In genomic region chr14:34554540-34555250, GRCh38 we compare ENCODE assay signal across 8 cellular contexts. TPM values are rescaled to one million over a fixed set of nuclear protein-coding genes. Genes with fewer than 3 reads are reported as not detected.
DNase-seq lines count a peak whose midpoint lies in the region; ATAC-seq and TF ChIP-seq lines count a peak whose summit lies in the region.

No MANE protein-coding gene starts in this region.

- peak overlapping the region; percentile 49 for H3K27ac Mint-ChIP-seq in central memory CD8-positive, alpha-beta T cell (ENCODE audit: low read depth)
- H3K27ac Mint-ChIP-seq in neural crest cell (ENCODE audit: unreplicated experiment), result no peak overlapping the region

- H3K9me2 ChIP-seq in Karpas-422 (replicated peaks; ENCODE audit: insufficient read depth, low read length), result no peaks in the 10 kb centered on the region

- no peaks in the 10 kb centered on the region for H3K79me2 ChIP-seq in Karpas-422 (ENCODE audit: low read length)

- no peak overlapping the region for H2AFZ ChIP-seq in Karpas-422 (ENCODE audit: low read length)

- peaks cover 12% of the 10 kb centered on the region for H3K36me3 Mint-ChIP-seq in central memory CD8-positive, alpha-beta T cell (ENCODE audit: insufficient read depth)
- H3K36me3 Mint-ChIP-seq in neural crest cell (ENCODE audit: low read depth), result no peaks in the 10 kb centered on the region

- no peak for TF ChIP-seq CTCF in neural crest cell (conservative IDR thresholded peaks at IDR 0.05)

- H3K4me1 Mint-ChIP-seq in central memory CD8-positive, alpha-beta T cell, result peaks cover 8% of the 10 kb centered on the region
- peaks cover 25% of the 10 kb centered on the region for H3K4me1 Mint-ChIP-seq in neural crest cell

- peak overlapping the region in 8 of 10 experiments; percentile 6 to 46 (median 38); a peak in 12 of 20 replicates for H3K4me3 ChIP-seq in BLaER1 treated with 17β-estradiol and CSF1 and Interleukin-3, amounts not matched to agents 10 nM and 100 nM
- peak overlapping the region; percentile 39 for H3K4me3 ChIP-seq in Karpas-422 (ENCODE audit: low read length)

- peaks cover 5% of the 10 kb centered on the region for H3K9me3 Mint-ChIP-seq in central memory CD8-positive, alpha-beta T cell
- no peaks in the 10 kb centered on the region for H3K9me3 Mint-ChIP-seq in neural crest cell

- H3K36me3 ChIP-seq in BLaER1 treated with 17β-estradiol and CSF1 and Interleukin-3, amounts not matched to agents 10 nM and 100 nM, result no peaks in the 10 kb centered on the region
- H3K36me3 ChIP-seq in Karpas-422 (ENCODE audit: insufficient read depth, low read length), result no peaks in the 10 kb centered on the region

- H3K4me1 ChIP-seq in BLaER1 treated with 17β-estradiol and CSF1 and Interleukin-3, amounts not matched to agents 10 nM and 100 nM, result peaks cover 17 to 45% (median 32%) of the 10 kb centered on the region in 10 experiments
- peaks cover 12% of the 10 kb centered on the region for H3K4me1 ChIP-seq in Karpas-422 (ENCODE audit: low read length)

- H3K4me2 ChIP-seq in BLaER1 treated with 17β-estradiol and CSF1 and Interleukin-3, amounts not matched to agents 10 nM and 100 nM, result peak overlapping the region; percentile 42 to 86 (median 71)
- H3K4me2 ChIP-seq in Karpas-422 (ENCODE audit: low read depth, low read length, poor library complexity, severe bottlenecking), result peak overlapping the region; percentile 47

- DNase-seq in Karpas-422, result peak; percentile 54
- DNase-seq in central memory CD8-positive, alpha-beta T cell (ENCODE audit: low spot score in 2 of 2), result no peak
- DNase-seq in neural crest cell (ENCODE audit: low read depth, low spot score), result no peak
- DNase-seq in germinal center (ENCODE audit: low spot score), result no peak
- no peak for DNase-seq in KG1 (lab: John Stamatoyannopoulos, UW)
- DNase-seq in NCI-H82 (lab: John Stamatoyannopoulos, UW), result no peak

- H3K27ac ChIP-seq in BLaER1 treated with 17β-estradiol and CSF1 and Interleukin-3, amounts not matched to agents 10 nM and 100 nM, result peak overlapping the region in 7 of 11 experiments; percentile 5 to 52 (median 38); a peak in 10 of 22 replicates
- no peak overlapping the region for H3K27ac ChIP-seq in Karpas-422 (ENCODE audit: low read length)

- H3K9me3 ChIP-seq in BLaER1 treated with 17β-estradiol and CSF1 and Interleukin-3, amounts not matched to agents 10 nM and 100 nM (replicated peaks in 1 of 11), result no peaks in the 10 kb centered on the region
- H3K9me3 ChIP-seq in Karpas-422 (ENCODE audit: low read length), result no peaks in the 10 kb centered on the region

- peak overlapping the region in 10 of 11 experiments; percentile 25 to 69 (median 54); a peak in 17 of 22 replicates for H3K9ac ChIP-seq in BLaER1 treated with 17β-estradiol and CSF1 and Interleukin-3, amounts not matched to agents 10 nM and 100 nM
- H3K9ac ChIP-seq in Karpas-422 (ENCODE audit: low read length), result peak overlapping the region; percentile 23; the same call in 1 of the 2 replicates

- H3K27me3 ChIP-seq in BLaER1 treated with 17β-estradiol and CSF1 and Interleukin-3, amounts not matched to agents 10 nM and 100 nM, result no peaks in the 10 kb centered on the region
- H3K27me3 ChIP-seq in Karpas-422 (ENCODE audit: low read length), result no peaks in the 10 kb centered on the region

- H3K4me3 Mint-ChIP-seq in central memory CD8-positive, alpha-beta T cell, result peak overlapping the region; percentile 34
- H3K4me3 Mint-ChIP-seq in neural crest cell, result peak overlapping the region; percentile 52

- ATAC-seq in central memory CD8-positive, alpha-beta T cell (replicated peaks; ENCODE audit: extremely low read depth, poor library complexity, severe bottlenecking), result no peak
- ATAC-seq in HG03045 (IDR thresholded peaks at IDR 0.05; ENCODE audit: unreplicated experiment), result no peak

- no peaks in the 10 kb centered on the region for H3K27me3 Mint-ChIP-seq in central memory CD8-positive, alpha-beta T cell
- H3K27me3 Mint-ChIP-seq in neural crest cell (ENCODE audit: low read depth), result no peaks in the 10 kb centered on the region

- H4K20me1 ChIP-seq in BLaER1 treated with 17β-estradiol and CSF1 and Interleukin-3, amounts not matched to agents 10 nM and 100 nM, result no peaks in the 10 kb centered on the region; a peak in 1 of 22 replicates
- no peaks in the 10 kb centered on the region for H4K20me1 ChIP-seq in Karpas-422 (ENCODE audit: insufficient read depth, low read depth, low read length)

RNA-seq across cellular contexts. Expression of gene EAPP, which starts 15.2 kb away (rescaled TPM):
- 46.2 and 63.5 TPM in 2 replicates for total RNA-seq in Karpas-422 (2014; rRNA removed; shearing (Covaris generic); ENCODE audit: low replicate concordance)
- total RNA-seq in neural crest cell, result 26.2 and 27.5 TPM in 2 replicates
